9 cellular contexts compared by ENCODE assay signal in the genomic region with DNA sequence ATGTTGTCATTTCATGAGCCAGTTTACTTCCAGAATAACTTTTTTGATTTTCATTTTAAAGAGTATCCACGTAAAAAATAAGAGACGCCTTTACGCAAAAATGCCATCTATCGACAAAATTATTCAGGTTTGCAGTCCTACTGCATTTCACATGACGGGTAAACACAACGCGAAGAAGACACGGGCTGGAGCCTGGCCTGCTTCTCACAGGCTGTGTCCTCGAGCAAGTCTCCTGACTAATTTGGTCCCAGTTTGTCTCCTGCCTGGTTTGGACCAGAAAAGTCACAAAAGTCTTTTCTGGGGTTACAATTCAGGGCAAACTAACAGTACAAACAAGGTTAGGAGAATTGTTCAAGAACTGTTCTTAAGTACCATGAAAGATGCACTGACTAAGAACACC. TPM values are rescaled to one million over a fixed set of nuclear protein-coding genes. Genes with fewer than 3 reads are reported as not detected.
DNase-seq lines count a peak whose midpoint lies in the region; ATAC-seq and TF ChIP-seq lines count a peak whose summit lies in the region.
"Had no signal": no experiment of that assay in that cellular context is flagged by ENCODE, and none has a peak within 500 bp of the region (broad histone marks: within the 10 kb centered on the region; RNA-seq: fewer than 3 reads in every experiment).

No MANE protein-coding gene starts in this region.

- peaks cover 4% of the 10 kb centered on the region for H3K9me3 Mint-ChIP-seq in activated naive CD8-positive, alpha-beta T cell treated with anti-CD3 and anti-CD28 coated beads for 36 hours

- no peaks in the 10 kb centered on the region for H3K9me3 ChIP-seq in right atrium auricular region
- H3K9me3 ChIP-seq in muscle layer of duodenum (ENCODE audit: control insufficient read depth in 1 of 2, low read length in 2 of 2) = no peaks in the 10 kb centered on the region
- H3K9me3 ChIP-seq in vagina = no peaks in the 10 kb centered on the region

- peaks cover 82% of the 10 kb centered on the region for H3K4me1 Mint-ChIP-seq in activated naive CD8-positive, alpha-beta T cell treated with anti-CD3 and anti-CD28 coated beads for 36 hours

- H3K4me3 ChIP-seq in right atrium auricular region (no peak overlapping the region), muscle layer of duodenum (ENCODE audit: low read depth in 1 of 2, low read length in 2 of 2) (no peak overlapping the region), vagina (no peak overlapping the region)
- H3K4me3 ChIP-seq: PC-9 had no signal

- H3K27ac ChIP-seq in right atrium auricular region (peak overlapping the region; percentile 79), muscle layer of duodenum (ENCODE audit: low read length) (peak overlapping the region; percentile 46), vagina (peak overlapping the region; percentile 78)
- H3K27ac ChIP-seq: PC-9 had no signal

- H3K36me3 ChIP-seq in right atrium auricular region (no peaks in the 10 kb centered on the region), muscle layer of duodenum (ENCODE audit: control insufficient read depth in 1 of 2, insufficient read depth in 2 of 2, low read length in 2 of 2) (peaks cover 0 to 10% of the 10 kb centered on the region in 2 donors), vagina (no peaks in the 10 kb centered on the region)

- TF ChIP-seq CTCF in right atrium auricular region (IDR thresholded peaks at IDR 0.05) (no peak), vagina (IDR thresholded peaks at IDR 0.05) (no peak)

- TF ChIP-seq POLR2A in vagina (IDR thresholded peaks at IDR 0.05) = no peak

- H3K27ac Mint-ChIP-seq in activated naive CD8-positive, alpha-beta T cell treated with anti-CD3 and anti-CD28 coated beads for 36 hours = peak overlapping the region; percentile 87

- H3K4me1 ChIP-seq in right atrium auricular region (peaks cover 0 to 71% of the 10 kb centered on the region in 2 donors), muscle layer of duodenum (ENCODE audit: control insufficient read depth in 1 of 2, insufficient read depth in 2 of 2, low read length in 2 of 2) (peaks cover 12 to 28% of the 10 kb centered on the region in 2 donors), vagina (peaks cover 67% of the 10 kb centered on the region)

- no peaks in the 10 kb centered on the region for H3K27me3 Mint-ChIP-seq in activated naive CD8-positive, alpha-beta T cell treated with anti-CD3 and anti-CD28 coated beads for 36 hours

- peak overlapping the region; percentile 2 for H3K4me3 Mint-ChIP-seq in activated naive CD8-positive, alpha-beta T cell treated with anti-CD3 and anti-CD28 coated beads for 36 hours

- H3K27me3 ChIP-seq in right atrium auricular region (no peaks in the 10 kb centered on the region), muscle layer of duodenum (ENCODE audit: low read depth, low read length) (no peaks in the 10 kb centered on the region), vagina (no peaks in the 10 kb centered on the region)

- intact Hi-C loops in Right ventricle myocardium superior (cut with DNase I) = no loop called here
- intact Hi-C loops in vagina (cut with DNase I) = no loop called here

- ATAC-seq in Right ventricle myocardium superior (ENCODE audit: poor library complexity) (no peak), GM19463 (IDR thresholded peaks at IDR 0.05; ENCODE audit: unreplicated experiment) (no peak), GM21381 (IDR thresholded peaks at IDR 0.05; ENCODE audit: unreplicated experiment) (no peak)

- H3K36me3 Mint-ChIP-seq in activated naive CD8-positive, alpha-beta T cell treated with anti-CD3 and anti-CD28 coated beads for 36 hours = peaks cover 44% of the 10 kb centered on the region

- DNase-seq in right atrium auricular region (ENCODE audit: low spot score) (no peak), Right ventricle myocardium superior (no peak), vagina (ENCODE audit: extremely low spot score in 2 of 2) (no peak), NCI-H524 treated with DMSO at 0.1 percent for 48 hours (lab: John Stamatoyannopoulos, UW) (no peak)
- no peak for DNase-seq in activated naive CD8-positive, alpha-beta T cell treated with anti-CD3 and anti-CD28 coated beads for 36 hours
- DNase-seq: PC-9 had no signal

RNA-seq across cellular contexts. Expression of a gene that starts 51.7 kb away (rescaled TPM):
- total RNA-seq in right atrium auricular region (10 to 100 TPM; 23.1 to 26.1 TPM), Right ventricle myocardium superior (12.7 TPM), vagina (28.0 TPM)
- 10 to 100 TPM; 35.5 to 37.0 TPM for total RNA-seq in activated naive CD8-positive, alpha-beta T cell treated with anti-CD3 and anti-CD28 coated beads for 36 hours
